In the genomic region with DNA sequence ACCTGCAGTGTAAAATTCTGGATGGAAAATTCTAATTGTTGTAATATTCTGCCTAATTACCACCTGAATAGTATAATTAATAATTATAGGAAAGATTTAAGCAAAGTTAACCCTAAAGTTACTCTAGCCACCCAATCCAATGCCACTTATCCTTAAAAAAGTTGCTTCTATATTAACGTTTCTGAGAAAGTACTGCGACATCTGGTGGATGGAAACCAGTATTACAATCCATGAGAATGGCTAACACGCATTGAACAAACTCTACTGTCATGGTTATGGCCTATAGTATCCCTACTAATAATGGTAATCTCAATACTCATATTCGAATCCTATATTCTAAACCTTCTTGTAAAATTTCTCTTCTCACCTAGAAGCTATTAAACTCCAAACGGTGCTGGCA, we compare ENCODE assay signal across 8 cellular contexts.
A peak's percentile ranks its signal among the peaks of the same experiment; 100 is the strongest.
DNase-seq lines count a peak whose midpoint lies in the region; ATAC-seq and TF ChIP-seq lines count a peak whose summit lies in the region.

No MANE protein-coding gene starts in this region.

- no peak for DNase-seq in GM06990 (ENCODE audit: extremely low read depth, insufficient read length)
- peak in 1 of 7 donors; percentile 2 for DNase-seq in adrenal gland
- DNase-seq in gastrocnemius medialis, result no peak
- DNase-seq in NCI-H2029 (lab: John Stamatoyannopoulos, UW), result no peak
- DNase-seq in NCI-H2107 treated with DMSO at 0.1 percent for 48 hours (lab: John Stamatoyannopoulos, UW; ENCODE audit: unreplicated experiment), result no peak
- no peak for DNase-seq in caudate nucleus (lab: John Stamatoyannopoulos, UW)

- TF ChIP-seq CTCF in GM06990 (IDR thresholded peaks at IDR 0.05; ENCODE audit: insufficient read depth, low read length, poor library complexity, severe bottlenecking) (peak; percentile 53), adrenal gland (IDR thresholded peaks at IDR 0.05) (peak; percentile 19 to 42 (median 40)), liver (IDR thresholded peaks at IDR 0.05; ENCODE audit: low read depth, low read length, missing input control) (peak; percentile 53), gastrocnemius medialis (IDR thresholded peaks at IDR 0.05 in 4 of 5, conservative IDR thresholded peaks at IDR 0.05 in 1 of 5) (peak in 1 of 5 experiments; percentile 7)

- no peaks in the 10 kb centered on the region for H3K4me1 ChIP-seq in adrenal gland (replicated peaks in 1 of 2)
- H3K4me1 ChIP-seq in liver (ENCODE audit: control insufficient read depth in 4 of 4, insufficient read depth in 4 of 4, low read length in 3 of 4), result no peaks in the 10 kb centered on the region
- H3K4me1 ChIP-seq in gastrocnemius medialis, result no peaks in the 10 kb centered on the region

- in situ Hi-C loops in gastrocnemius medialis (cut with MboI; ENCODE audit: low sequenced_read_pairs in 4 of 4), result no loop called here

- H3K36me3 ChIP-seq in GM06990 (ENCODE audit: control insufficient read depth, insufficient read depth, low read length) (no peaks in the 10 kb centered on the region), adrenal gland (replicated peaks in 1 of 2) (no peaks in the 10 kb centered on the region), liver (ENCODE audit: control insufficient read depth in 4 of 4, insufficient read depth in 3 of 4, low read depth in 1 of 4, low read length in 3 of 4) (no peaks in the 10 kb centered on the region), gastrocnemius medialis (no peaks in the 10 kb centered on the region)

- intact Hi-C loops in adrenal gland (cut with DNase I) (no loop called here), gastrocnemius medialis (cut with DNase I; ENCODE audit: low total_unique reads) (no loop called here)

- H3K27me3 ChIP-seq in GM06990 (replicated peaks; ENCODE audit: control insufficient read depth, insufficient read depth, low read length) (no peaks in the 10 kb centered on the region), adrenal gland (no peaks in the 10 kb centered on the region), liver (ENCODE audit: control insufficient read depth in 4 of 4, insufficient read depth in 4 of 4, low read length in 3 of 4) (no peaks in the 10 kb centered on the region), gastrocnemius medialis (no peaks in the 10 kb centered on the region)

- no peak for TF ChIP-seq POLR2A in adrenal gland (IDR thresholded peaks at IDR 0.05)
- TF ChIP-seq POLR2A in gastrocnemius medialis (IDR thresholded peaks at IDR 0.05), result no peak

- ATAC-seq in HG02885 (IDR thresholded peaks at IDR 0.05; ENCODE audit: poor library complexity, unreplicated experiment) (peak; percentile 71), gastrocnemius medialis (no peak)

- H3K9me3 ChIP-seq in adrenal gland (replicated peaks in 1 of 3) (no peaks in the 10 kb centered on the region), liver (ENCODE audit: control insufficient read depth in 4 of 4, low read length in 3 of 4) (no peaks in the 10 kb centered on the region), gastrocnemius medialis (no peaks in the 10 kb centered on the region)

- H3K9ac ChIP-seq in liver (ENCODE audit: low read depth in 1 of 2, low read length in 2 of 2), result no peak overlapping the region

- WGBS in adrenal gland, 4 donors, result 41 to 53% (median 50%) methylated on average over 5 of the region's 5 CpGs
- WGBS in liver, result 41% methylated on average over 5 of the region's 5 CpGs

- peak; percentile 61 to 75 for TF ChIP-seq RAD21 in liver (IDR thresholded peaks at IDR 0.05)

- H3K4me3 ChIP-seq in GM06990 (replicated peaks; ENCODE audit: low read depth, low read length), result no peak overlapping the region
- H3K4me3 ChIP-seq in adrenal gland, result no peak overlapping the region
- H3K4me3 ChIP-seq in liver (ENCODE audit: low read depth in 1 of 3, low read length in 3 of 3), result no peak overlapping the region
- H3K4me3 ChIP-seq in gastrocnemius medialis, result no peak overlapping the region

- H3K27ac ChIP-seq in adrenal gland (no peak overlapping the region), liver (ENCODE audit: low read depth in 1 of 2, low read length in 2 of 2) (no peak overlapping the region), gastrocnemius medialis (no peak overlapping the region), caudate nucleus (ENCODE audit: low read depth, low read length) (no peak overlapping the region)

TF ChIP-seq in liver, 16 proteins besides CTCF, POLR2A, EP300 and RAD21:
- TF ChIP-seq, protein P1, sequence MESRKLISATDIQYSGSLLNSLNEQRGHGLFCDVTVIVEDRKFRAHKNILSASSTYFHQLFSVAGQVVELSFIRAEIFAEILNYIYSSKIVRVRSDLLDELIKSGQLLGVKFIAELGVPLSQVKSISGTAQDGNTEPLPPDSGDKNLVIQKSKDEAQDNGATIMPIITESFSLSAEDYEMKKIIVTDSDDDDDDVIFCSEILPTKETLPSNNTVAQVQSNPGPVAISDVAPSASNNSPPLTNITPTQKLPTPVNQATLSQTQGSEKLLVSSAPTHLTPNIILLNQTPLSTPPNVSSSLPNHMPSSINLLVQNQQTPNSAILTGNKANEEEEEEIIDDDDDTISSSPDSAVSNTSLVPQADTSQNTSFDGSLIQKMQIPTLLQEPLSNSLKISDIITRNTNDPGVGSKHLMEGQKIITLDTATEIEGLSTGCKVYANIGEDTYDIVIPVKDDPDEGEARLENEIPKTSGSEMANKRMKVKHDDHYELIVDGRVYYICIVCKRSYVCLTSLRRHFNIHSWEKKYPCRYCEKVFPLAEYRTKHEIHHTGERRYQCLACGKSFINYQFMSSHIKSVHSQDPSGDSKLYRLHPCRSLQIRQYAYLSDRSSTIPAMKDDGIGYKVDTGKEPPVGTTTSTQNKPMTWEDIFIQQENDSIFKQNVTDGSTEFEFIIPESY (IDR thresholded peaks at IDR 0.05), result no peak
- TF ChIP-seq ATF3 (IDR thresholded peaks at IDR 0.05) (no peak), RXRA (IDR thresholded peaks at IDR 0.05) (no peak), HNF4G (IDR thresholded peaks at IDR 0.05) (no peak), FOXA1 (IDR thresholded peaks at IDR 0.05) (no peak), HNF4A (conservative IDR thresholded peaks at IDR 0.05) (no peak), JUND (IDR thresholded peaks at IDR 0.05) (no peak), YY1 (IDR thresholded peaks at IDR 0.05) (no peak)
